ENCODE assay signal across 1 cellular context in the genomic region with DNA sequence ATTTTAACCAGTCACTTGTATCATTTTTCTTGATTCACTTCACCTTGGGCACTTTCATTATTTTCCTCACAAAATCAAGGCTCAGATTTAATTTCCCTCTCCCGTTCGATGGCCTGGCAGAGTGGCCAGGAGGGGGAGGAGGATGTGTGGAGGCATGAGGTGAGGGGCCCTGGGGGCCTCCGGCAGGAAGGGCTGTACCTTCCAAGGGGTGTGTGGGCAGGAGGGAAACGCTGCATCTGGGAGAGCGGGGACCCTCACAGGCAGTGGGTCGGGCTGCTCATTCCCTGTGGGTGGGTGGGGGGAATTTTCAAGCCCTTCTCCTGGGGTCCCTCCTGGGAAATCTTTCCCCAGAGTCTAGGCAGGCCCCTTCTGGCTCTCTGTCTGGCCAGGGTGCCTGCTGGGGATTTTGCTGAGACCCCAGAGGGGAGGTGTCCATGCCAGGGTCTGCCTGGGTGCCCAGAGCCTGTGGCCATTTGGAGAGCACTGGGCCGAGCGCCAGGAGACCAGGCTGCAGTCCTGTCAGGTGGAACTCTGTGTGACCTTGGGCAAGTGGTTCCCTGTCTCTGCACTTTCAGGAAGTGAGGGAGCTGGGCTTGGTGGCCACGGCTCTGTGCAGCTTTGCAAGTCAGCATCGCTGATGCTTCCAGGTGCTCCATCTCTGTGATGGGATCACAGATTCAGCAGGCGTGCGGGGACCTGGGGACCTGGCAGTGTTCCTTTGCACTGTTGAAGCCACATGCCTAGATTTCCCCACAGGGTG.
TF ChIP-seq lines count a peak whose summit lies in the region.

No MANE protein-coding gene starts in this region.

TF ChIP-seq in SK-N-SH, 30 proteins besides CTCF, POLR2A, EP300 and RAD21 (continued from another document):
- TF ChIP-seq, protein P1, sequence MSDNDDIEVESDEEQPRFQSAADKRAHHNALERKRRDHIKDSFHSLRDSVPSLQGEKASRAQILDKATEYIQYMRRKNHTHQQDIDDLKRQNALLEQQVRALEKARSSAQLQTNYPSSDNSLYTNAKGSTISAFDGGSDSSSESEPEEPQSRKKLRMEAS (IDR thresholded peaks at IDR 0.05; ENCODE audit: low read depth), result no peak
- TF ChIP-seq, protein P2, sequence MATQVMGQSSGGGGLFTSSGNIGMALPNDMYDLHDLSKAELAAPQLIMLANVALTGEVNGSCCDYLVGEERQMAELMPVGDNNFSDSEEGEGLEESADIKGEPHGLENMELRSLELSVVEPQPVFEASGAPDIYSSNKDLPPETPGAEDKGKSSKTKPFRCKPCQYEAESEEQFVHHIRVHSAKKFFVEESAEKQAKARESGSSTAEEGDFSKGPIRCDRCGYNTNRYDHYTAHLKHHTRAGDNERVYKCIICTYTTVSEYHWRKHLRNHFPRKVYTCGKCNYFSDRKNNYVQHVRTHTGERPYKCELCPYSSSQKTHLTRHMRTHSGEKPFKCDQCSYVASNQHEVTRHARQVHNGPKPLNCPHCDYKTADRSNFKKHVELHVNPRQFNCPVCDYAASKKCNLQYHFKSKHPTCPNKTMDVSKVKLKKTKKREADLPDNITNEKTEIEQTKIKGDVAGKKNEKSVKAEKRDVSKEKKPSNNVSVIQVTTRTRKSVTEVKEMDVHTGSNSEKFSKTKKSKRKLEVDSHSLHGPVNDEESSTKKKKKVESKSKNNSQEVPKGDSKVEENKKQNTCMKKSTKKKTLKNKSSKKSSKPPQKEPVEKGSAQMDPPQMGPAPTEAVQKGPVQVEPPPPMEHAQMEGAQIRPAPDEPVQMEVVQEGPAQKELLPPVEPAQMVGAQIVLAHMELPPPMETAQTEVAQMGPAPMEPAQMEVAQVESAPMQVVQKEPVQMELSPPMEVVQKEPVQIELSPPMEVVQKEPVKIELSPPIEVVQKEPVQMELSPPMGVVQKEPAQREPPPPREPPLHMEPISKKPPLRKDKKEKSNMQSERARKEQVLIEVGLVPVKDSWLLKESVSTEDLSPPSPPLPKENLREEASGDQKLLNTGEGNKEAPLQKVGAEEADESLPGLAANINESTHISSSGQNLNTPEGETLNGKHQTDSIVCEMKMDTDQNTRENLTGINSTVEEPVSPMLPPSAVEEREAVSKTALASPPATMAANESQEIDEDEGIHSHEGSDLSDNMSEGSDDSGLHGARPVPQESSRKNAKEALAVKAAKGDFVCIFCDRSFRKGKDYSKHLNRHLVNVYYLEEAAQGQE (IDR thresholded peaks at IDR 0.05; ENCODE audit: low read depth, low read length), result no peak
- TF ChIP-seq, protein P3, sequence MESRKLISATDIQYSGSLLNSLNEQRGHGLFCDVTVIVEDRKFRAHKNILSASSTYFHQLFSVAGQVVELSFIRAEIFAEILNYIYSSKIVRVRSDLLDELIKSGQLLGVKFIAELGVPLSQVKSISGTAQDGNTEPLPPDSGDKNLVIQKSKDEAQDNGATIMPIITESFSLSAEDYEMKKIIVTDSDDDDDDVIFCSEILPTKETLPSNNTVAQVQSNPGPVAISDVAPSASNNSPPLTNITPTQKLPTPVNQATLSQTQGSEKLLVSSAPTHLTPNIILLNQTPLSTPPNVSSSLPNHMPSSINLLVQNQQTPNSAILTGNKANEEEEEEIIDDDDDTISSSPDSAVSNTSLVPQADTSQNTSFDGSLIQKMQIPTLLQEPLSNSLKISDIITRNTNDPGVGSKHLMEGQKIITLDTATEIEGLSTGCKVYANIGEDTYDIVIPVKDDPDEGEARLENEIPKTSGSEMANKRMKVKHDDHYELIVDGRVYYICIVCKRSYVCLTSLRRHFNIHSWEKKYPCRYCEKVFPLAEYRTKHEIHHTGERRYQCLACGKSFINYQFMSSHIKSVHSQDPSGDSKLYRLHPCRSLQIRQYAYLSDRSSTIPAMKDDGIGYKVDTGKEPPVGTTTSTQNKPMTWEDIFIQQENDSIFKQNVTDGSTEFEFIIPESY (IDR thresholded peaks at IDR 0.05; ENCODE audit: borderline replicate concordance, low read depth), result no peak
- TF ChIP-seq TEAD4 (IDR thresholded peaks at IDR 0.05; ENCODE audit: borderline replicate concordance, insufficient read depth), result no peak
- no peak for TF ChIP-seq MEF2A (IDR thresholded peaks at IDR 0.05; ENCODE audit: borderline replicate concordance, low read depth)
- no peak for TF ChIP-seq TAF1 (IDR thresholded peaks at IDR 0.05; ENCODE audit: borderline replicate concordance, low read depth, low read length)
- no peak for TF ChIP-seq RXRA (IDR thresholded peaks at IDR 0.05; ENCODE audit: borderline replicate concordance, low read depth)
